ENCODE assay signal across 8 cellular contexts in genomic region chr1:200258447-200259375, GRCh38.
A peak's percentile ranks its signal among the peaks of the same experiment; 100 is the strongest.
DNase-seq lines count a peak whose midpoint lies in the region; ATAC-seq and TF ChIP-seq lines count a peak whose summit lies in the region.

No MANE protein-coding gene starts in this region.

- no peaks in the 10 kb centered on the region for H3K36me3 Mint-ChIP-seq in GM23338 (ENCODE audit: low read depth)

- intact Hi-C loops in ascending aorta (cut with DNase I) = no loop called here

- H3K27ac ChIP-seq in GM23338 (ENCODE audit: low read depth) (no peak overlapping the region), ascending aorta (no peak overlapping the region)

- no peaks in the 10 kb centered on the region for H3K9me3 ChIP-seq in ascending aorta

- peaks cover 10% of the 10 kb centered on the region; the same call in 1 of the 2 replicates for H3K9me2 ChIP-seq in GM23338 (ENCODE audit: insufficient read depth)

- H2AFZ ChIP-seq in GM23338 = no peak overlapping the region

- H3K27me3 Mint-ChIP-seq in GM23338 (ENCODE audit: insufficient read depth, low read depth, poor library complexity) = peaks cover 3% of the 10 kb centered on the region

- H3K4me3 Mint-ChIP-seq in GM23338 = no peak overlapping the region

- H3K4me3 ChIP-seq in GM23338 (no peak overlapping the region), ascending aorta (no peak overlapping the region)

- no peak overlapping the region for H3K27ac Mint-ChIP-seq in GM23338

- no peaks in the 10 kb centered on the region for H3K4me1 Mint-ChIP-seq in GM23338

- H3F3A ChIP-seq in GM23338 (replicated peaks; ENCODE audit: low read depth) = no peaks in the 10 kb centered on the region

- H3K36me3 ChIP-seq in GM23338 (ENCODE audit: insufficient read depth) = no peaks in the 10 kb centered on the region
- H3K36me3 ChIP-seq in ascending aorta = no peaks in the 10 kb centered on the region

- H3K9me3 Mint-ChIP-seq in GM23338 = no peaks in the 10 kb centered on the region

- H3K27me3 ChIP-seq in GM23338 (ENCODE audit: insufficient read depth) = no peaks in the 10 kb centered on the region
- H3K27me3 ChIP-seq in ascending aorta = no peaks in the 10 kb centered on the region

- TF ChIP-seq CTCF in GM23338 (conservative IDR thresholded peaks at IDR 0.05; ENCODE audit: low read depth in 2 of 2) (peak; percentile 45 to 54), ascending aorta (IDR thresholded peaks at IDR 0.05) (peak in 1 of 3 experiments; percentile 6)

- DNase-seq in GM03348 (ENCODE audit: low spot score) (peak; percentile 42), GM23338 (ENCODE audit: low spot score) (peak; percentile 43), OCI-M1 (lab: John Stamatoyannopoulos, UW) (peak; percentile 61), fibroblast of gingiva (ENCODE audit: low read depth) (peak; percentile 12), ascending aorta (ENCODE audit: low spot score in 2 of 2) (no peak)
- DNase-seq in NK-92 treated with Interleukin-12 subunit alpha and Interleukin-12 subunit beta, amount 100 ng/mL, for 24 hours (lab: John Stamatoyannopoulos, UW) = no peak

- H3K4me1 ChIP-seq in GM23338 (ENCODE audit: insufficient read depth) = 0 out of 2 replicates have a peak, but pooled peaks cover 3% of the 10 kb centered on the region
- H3K4me1 ChIP-seq in ascending aorta = no peaks in the 10 kb centered on the region

- H3K79me2 ChIP-seq in GM23338 (replicated peaks; ENCODE audit: insufficient read depth) = no peaks in the 10 kb centered on the region

- H4K20me1 ChIP-seq in GM23338 (replicated peaks; ENCODE audit: insufficient read depth) = no peaks in the 10 kb centered on the region

- no peak overlapping the region for H3K4me2 ChIP-seq in GM23338

- ATAC-seq in GM23338 (peak; percentile 41; the same call in 1 of the 3 replicates), HG02610 (IDR thresholded peaks at IDR 0.05; ENCODE audit: unreplicated experiment) (no peak), HG02763 (IDR thresholded peaks at IDR 0.05; ENCODE audit: unreplicated experiment) (no peak)

TF ChIP-seq in GM23338, 12 proteins besides CTCF, POLR2A, EP300 and RAD21:
- TF ChIP-seq ZNF462 (CRISPR knock-in tag; IDR thresholded peaks at IDR 0.05) (0 out of 2 replicates have a peak, but pooled peaks have one; percentile 58), EZH2 (IDR thresholded peaks at IDR 0.05; ENCODE audit: low read depth, unreplicated experiment) (no peak)

Comparison
In these comparisons a context has a peak if more than half of its experiments do, and no peak if none do; other contexts are left out.
1. DNase-seq: peak in GM03348 (single experiment), GM23338 (single experiment), OCI-M1 (single experiment) and fibroblast of gingiva (single experiment); none in NK-92 treated with Interleukin-12 subunit alpha and Interleukin-12 subunit beta, amount 100 ng/mL, for 24 hours (single experiment) and ascending aorta (0 of 2).